ENCODE assay signal across 12 cellular contexts in the genomic region with DNA sequence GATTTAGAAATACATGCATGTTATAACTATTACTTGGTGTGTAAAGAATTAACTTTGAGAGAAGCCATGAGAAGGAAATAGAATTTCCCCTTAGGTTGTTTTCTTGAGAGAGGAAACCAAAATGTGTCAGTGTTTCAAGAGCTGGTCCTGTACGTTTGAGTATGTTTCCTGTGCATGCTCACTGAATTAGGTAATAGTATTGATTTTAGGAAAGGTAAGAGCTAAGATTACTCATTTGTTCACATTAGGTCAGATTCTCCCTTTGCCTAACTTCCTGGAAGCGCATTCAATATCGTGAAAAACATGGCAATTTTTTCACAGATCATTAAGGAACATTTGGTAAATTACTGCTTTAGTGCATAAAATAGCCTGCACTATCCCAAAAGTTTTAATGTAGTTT. TPM values are rescaled to one million over a fixed set of nuclear protein-coding genes. Genes with fewer than 3 reads are reported as not detected.
DNase-seq lines count a peak whose midpoint lies in the region; ATAC-seq and TF ChIP-seq lines count a peak whose summit lies in the region.
"Had no signal": no experiment of that assay in that cellular context is flagged by ENCODE, and none has a peak within 500 bp of the region (broad histone marks: within the 10 kb centered on the region; RNA-seq: fewer than 3 reads in every experiment).

No MANE protein-coding gene starts in this region.

- peak overlapping the region; percentile 91 for H3K27ac Mint-ChIP-seq in activated naive CD4-positive, alpha-beta T cell treated with anti-CD3 and anti-CD28 coated beads, Interleukin-2, amount 50 U/mL, for 24 hours
- H3K27ac Mint-ChIP-seq in activated T-helper 17 cell treated with anti-CD3 and anti-CD28 coated beads, Interleukin-2, amount 50 U/mL, for 72 hours: peak overlapping the region; percentile 98
- peak overlapping the region; percentile 82 to 98 for H3K27ac Mint-ChIP-seq in stimulated activated naive CD8-positive, alpha-beta T cell treated with anti-CD3 and anti-CD28 coated beads, Interleukin-15, amount 100 ng/mL, for 72 hours

- no peak overlapping the region for H3K4me3 ChIP-seq in MM.1S (ENCODE audit: low read length)
- no peak overlapping the region for H3K4me3 ChIP-seq in BE2C (ENCODE audit: low read depth, low read length)

- no peak for DNase-seq in activated naive CD4-positive, alpha-beta T cell (lab: John Stamatoyannopoulos, UW)
- DNase-seq in stimulated activated naive CD8-positive, alpha-beta T cell treated with anti-CD3 and anti-CD28 coated beads, Interleukin-15, amount 100 ng/mL, for 72 hours: no peak
- DNase-seq in amniotic stem cell (lab: John Stamatoyannopoulos, UW) (no peak), MM.1S (no peak), BE2C (no peak)
- DNase-seq: anterior cingulate cortex, left cardiac atrium, NCI-H748 treated with DMSO at 0.1 percent for 48 hours had no signal

- H3K9me3 ChIP-seq in MM.1S (replicated peaks; ENCODE audit: insufficient read depth, low read length) (no peaks in the 10 kb centered on the region), BE2C (no peaks in the 10 kb centered on the region)

- H3K36me3 ChIP-seq in MM.1S (replicated peaks; ENCODE audit: insufficient read depth, low read length): no peaks in the 10 kb centered on the region
- H3K36me3 ChIP-seq in BE2C: no peaks in the 10 kb centered on the region

- H4K20me1 ChIP-seq in MM.1S (ENCODE audit: insufficient read depth, low read length): no peaks in the 10 kb centered on the region

- H3K79me2 ChIP-seq in MM.1S (ENCODE audit: low read length): no peaks in the 10 kb centered on the region
- H3K79me2 ChIP-seq: parathyroid adenoma had no signal

- H3K4me3 Mint-ChIP-seq in activated naive CD4-positive, alpha-beta T cell treated with anti-CD3 and anti-CD28 coated beads, Interleukin-2, amount 50 U/mL, for 24 hours: peak overlapping the region; percentile 49
- H3K4me3 Mint-ChIP-seq in activated T-helper 17 cell treated with anti-CD3 and anti-CD28 coated beads, Interleukin-2, amount 50 U/mL, for 72 hours: peak overlapping the region; percentile 75
- peak overlapping the region; percentile 69 to 82 for H3K4me3 Mint-ChIP-seq in stimulated activated naive CD8-positive, alpha-beta T cell treated with anti-CD3 and anti-CD28 coated beads, Interleukin-15, amount 100 ng/mL, for 72 hours

- H3K4me2 ChIP-seq in MM.1S (ENCODE audit: low read depth, low read length): no peak overlapping the region

- ATAC-seq in HG02938 (IDR thresholded peaks at IDR 0.05; ENCODE audit: unreplicated experiment): peak; percentile 45
- peak; percentile 60 for ATAC-seq in activated T-helper 17 cell treated with anti-CD3 and anti-CD28 coated beads, Interleukin-2, amount 50 U/mL, for 72 hours (replicated peaks)
- ATAC-seq in stimulated activated naive CD8-positive, alpha-beta T cell treated with anti-CD3 and anti-CD28 coated beads, Interleukin-15, amount 100 ng/mL, for 72 hours: peak; percentile 68
- ATAC-seq: left cardiac atrium had no signal

- H3K27ac ChIP-seq in MM.1S (ENCODE audit: low read length): no peak overlapping the region
- H3K27ac ChIP-seq: parathyroid adenoma had no signal

- H2AFZ ChIP-seq in MM.1S (ENCODE audit: low read length): no peak overlapping the region
- H2AFZ ChIP-seq: parathyroid adenoma had no signal

- H3K27me3 Mint-ChIP-seq in activated naive CD4-positive, alpha-beta T cell treated with anti-CD3 and anti-CD28 coated beads, Interleukin-2, amount 50 U/mL, for 24 hours: no peaks in the 10 kb centered on the region
- no peaks in the 10 kb centered on the region for H3K27me3 Mint-ChIP-seq in activated T-helper 17 cell treated with anti-CD3 and anti-CD28 coated beads, Interleukin-2, amount 50 U/mL, for 72 hours
- no peaks in the 10 kb centered on the region for H3K27me3 Mint-ChIP-seq in stimulated activated naive CD8-positive, alpha-beta T cell treated with anti-CD3 and anti-CD28 coated beads, Interleukin-15, amount 100 ng/mL, for 72 hours

- H3K4me1 Mint-ChIP-seq in activated naive CD4-positive, alpha-beta T cell treated with anti-CD3 and anti-CD28 coated beads, Interleukin-2, amount 50 U/mL, for 24 hours: peaks cover 47% of the 10 kb centered on the region
- peaks cover 51% of the 10 kb centered on the region for H3K4me1 Mint-ChIP-seq in activated T-helper 17 cell treated with anti-CD3 and anti-CD28 coated beads, Interleukin-2, amount 50 U/mL, for 72 hours
- peaks cover 64% of the 10 kb centered on the region for H3K4me1 Mint-ChIP-seq in stimulated activated naive CD8-positive, alpha-beta T cell treated with anti-CD3 and anti-CD28 coated beads, Interleukin-15, amount 100 ng/mL, for 72 hours

- no peak overlapping the region for H3K9ac ChIP-seq in MM.1S (ENCODE audit: low read length)
- H3K9ac ChIP-seq: parathyroid adenoma had no signal

- no peaks in the 10 kb centered on the region for H3K9me2 ChIP-seq in MM.1S (replicated peaks; ENCODE audit: insufficient read depth, low read length)

- peaks cover 3% of the 10 kb centered on the region for H3K36me3 Mint-ChIP-seq in activated naive CD4-positive, alpha-beta T cell treated with anti-CD3 and anti-CD28 coated beads, Interleukin-2, amount 50 U/mL, for 24 hours
- peaks cover 25% of the 10 kb centered on the region for H3K36me3 Mint-ChIP-seq in activated T-helper 17 cell treated with anti-CD3 and anti-CD28 coated beads, Interleukin-2, amount 50 U/mL, for 72 hours (ENCODE audit: low read depth)

- TF ChIP-seq CTCF in MM.1S (IDR thresholded peaks at IDR 0.05; ENCODE audit: low read length) (no peak), BE2C (IDR thresholded peaks at IDR 0.05; ENCODE audit: low read depth, low read length) (no peak)

- H3K4me1 ChIP-seq in MM.1S (ENCODE audit: low read length) (peaks cover 6% of the 10 kb centered on the region; the same call in 1 of the 2 replicates), BE2C (no peaks in the 10 kb centered on the region)
- H3K4me1 ChIP-seq: parathyroid adenoma had no signal

- no peaks in the 10 kb centered on the region for H3K27me3 ChIP-seq in MM.1S (replicated peaks; ENCODE audit: insufficient read depth, low read length)
- peaks cover 8% of the 10 kb centered on the region; the same call in 1 of the 2 replicates for H3K27me3 ChIP-seq in BE2C

- no peaks in the 10 kb centered on the region for H3K9me3 Mint-ChIP-seq in activated naive CD4-positive, alpha-beta T cell treated with anti-CD3 and anti-CD28 coated beads, Interleukin-2, amount 50 U/mL, for 24 hours
- peaks cover 11% of the 10 kb centered on the region for H3K9me3 Mint-ChIP-seq in activated T-helper 17 cell treated with anti-CD3 and anti-CD28 coated beads, Interleukin-2, amount 50 U/mL, for 72 hours
- peaks cover 17 to 19% of the 10 kb centered on the region in 2 donors for H3K9me3 Mint-ChIP-seq in stimulated activated naive CD8-positive, alpha-beta T cell treated with anti-CD3 and anti-CD28 coated beads, Interleukin-15, amount 100 ng/mL, for 72 hours

- H3F3A ChIP-seq in MM.1S (ENCODE audit: insufficient read depth, low read length): no peaks in the 10 kb centered on the region; the same call in 1 of the 2 replicates

RNA-seq across cellular contexts. Expression of a gene that starts 49.3 kb away (rescaled TPM):
- 10 to 100 TPM; 83.2 to 95.6 TPM for total RNA-seq in activated T-helper 17 cell treated with anti-CD3 and anti-CD28 coated beads, Interleukin-2, amount 50 U/mL, for 72 hours
- 45.8 TPM for polyA plus RNA-seq in BE2C (2012; ENCODE audit: insufficient read depth, insufficient read length, low read depth)
